In the genomic region with DNA sequence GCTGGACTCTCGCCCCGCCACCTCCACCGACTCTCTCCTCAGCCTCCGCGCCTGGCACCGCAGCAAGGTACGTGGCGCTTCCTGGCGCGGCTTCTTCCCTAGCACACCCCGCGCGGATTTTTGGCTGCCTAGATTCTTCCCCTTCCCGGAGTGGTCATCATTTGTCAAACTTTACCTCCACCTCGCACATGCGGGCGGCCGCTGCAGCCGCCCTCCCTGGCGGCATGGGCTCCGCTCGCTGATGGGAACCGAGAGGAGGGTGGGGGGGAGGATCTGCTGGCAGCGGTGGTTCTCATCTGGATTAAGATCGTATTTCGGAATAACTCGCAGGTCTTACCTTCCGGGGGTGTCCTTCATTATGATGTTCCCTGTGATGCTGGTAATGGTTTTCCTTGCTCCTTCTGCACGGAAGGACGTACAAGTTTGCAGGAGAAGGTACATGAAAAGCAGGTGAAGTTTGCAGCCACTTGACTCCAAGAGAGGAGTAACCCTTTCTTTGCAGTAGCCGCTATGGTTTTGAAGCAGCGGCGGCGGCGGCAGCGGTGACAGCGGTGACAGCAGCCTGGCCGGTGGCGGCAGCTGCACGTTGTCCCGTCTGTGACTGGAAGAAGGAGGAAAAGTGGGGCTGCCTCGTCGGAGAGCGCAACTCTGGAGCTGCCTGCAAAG, we compare ENCODE assay signal across 9 cellular contexts.
DNase-seq lines count a peak whose midpoint lies in the region; ATAC-seq and TF ChIP-seq lines count a peak whose summit lies in the region.
"Had no signal": no experiment of that assay in that cellular context is flagged by ENCODE, and none has a peak within 500 bp of the region (broad histone marks: within the 10 kb centered on the region; RNA-seq: fewer than 3 reads in every experiment).

No MANE protein-coding gene starts in this region.

- peak; percentile 4 for ATAC-seq in GM19035 (IDR thresholded peaks at IDR 0.05; ENCODE audit: unreplicated experiment)
- peak; percentile 34 for ATAC-seq in mucosa of descending colon
- no peak for ATAC-seq in aorta (ENCODE audit: low FRiP score)
- ATAC-seq in HG03378 (IDR thresholded peaks at IDR 0.05; ENCODE audit: unreplicated experiment), result no peak

- peaks cover 17% of the 10 kb centered on the region for H3K27me3 ChIP-seq in colonic mucosa
- H3K27me3 ChIP-seq in aorta (ENCODE audit: control insufficient read depth in 1 of 2, insufficient read depth in 2 of 2, low read length in 1 of 2), result no peaks in the 10 kb centered on the region

- peak; percentile 2 for DNase-seq in AG08396 (ENCODE audit: low spot score)
- peak; percentile 52 for DNase-seq in NCI-H1105 treated with DMSO at 0.1 percent for 48 hours (lab: John Stamatoyannopoulos, UW)
- peak; percentile 23 for DNase-seq in colonic mucosa
- DNase-seq in mucosa of descending colon, result peak; percentile 21 to 39 (median 39)
- DNase-seq in aorta, result peak in 1 of 2 donors; percentile 72
- DNase-seq in NCI-H1436 treated with DMSO at 0.1 percent for 48 hours (lab: John Stamatoyannopoulos, UW), result no peak

- TF ChIP-seq CTCF in colonic mucosa (IDR thresholded peaks at IDR 0.05), result no peak
- no peak for TF ChIP-seq CTCF in mucosa of descending colon (IDR thresholded peaks at IDR 0.05)

- intact Hi-C loops in colonic mucosa (cut with DNase I) (no loop called here), mucosa of descending colon (cut with DNase I, micrococcal nuclease) (no loop called here), aorta (cut with DNase I) (no loop called here)

- H3K9me3 ChIP-seq in colonic mucosa (no peaks in the 10 kb centered on the region), mucosa of descending colon (no peaks in the 10 kb centered on the region), aorta (ENCODE audit: control insufficient read depth, low read length) (no peaks in the 10 kb centered on the region)

- H3K27ac ChIP-seq in colonic mucosa (no peak overlapping the region), aorta (ENCODE audit: low read depth in 1 of 2, low read length in 2 of 2) (no peak overlapping the region)
- H3K27ac ChIP-seq: epithelial cell of prostate had no signal

- H3K4me1 ChIP-seq in colonic mucosa (no peaks in the 10 kb centered on the region), mucosa of descending colon (ENCODE audit: low read depth) (peaks cover 15% of the 10 kb centered on the region), aorta (ENCODE audit: control insufficient read depth in 1 of 2, insufficient read depth in 2 of 2, low read length in 2 of 2) (no peaks in the 10 kb centered on the region)

- H3K9ac ChIP-seq in colonic mucosa (ENCODE audit: low read depth in 2 of 2, low read length in 2 of 2), result no peak overlapping the region

- H3K4me3 ChIP-seq in colonic mucosa, result peak overlapping the region; percentile 52
- no peak overlapping the region for H3K4me3 ChIP-seq in mucosa of descending colon
- peak overlapping the region; percentile 7 to 76 for H3K4me3 ChIP-seq in aorta (ENCODE audit: low read length in 2 of 2)

- H3K36me3 ChIP-seq in colonic mucosa (no peaks in the 10 kb centered on the region), mucosa of descending colon (ENCODE audit: low read depth) (no peaks in the 10 kb centered on the region), aorta (ENCODE audit: control insufficient read depth in 1 of 2, insufficient read depth in 2 of 2, low read length in 1 of 2) (no peaks in the 10 kb centered on the region)

- 0% methylated on average over 44 of the region's 44 CpGs for WGBS in aorta, 2 donors

Comparison
In these comparisons a context has a peak if more than half of its experiments do, and no peak if none do; other contexts are left out.
1. ATAC-seq: peak in GM19035 (single experiment) and mucosa of descending colon (single experiment); none in aorta (single experiment) and HG03378 (single experiment).